21 cellular contexts compared by ENCODE assay signal in the genomic region with DNA sequence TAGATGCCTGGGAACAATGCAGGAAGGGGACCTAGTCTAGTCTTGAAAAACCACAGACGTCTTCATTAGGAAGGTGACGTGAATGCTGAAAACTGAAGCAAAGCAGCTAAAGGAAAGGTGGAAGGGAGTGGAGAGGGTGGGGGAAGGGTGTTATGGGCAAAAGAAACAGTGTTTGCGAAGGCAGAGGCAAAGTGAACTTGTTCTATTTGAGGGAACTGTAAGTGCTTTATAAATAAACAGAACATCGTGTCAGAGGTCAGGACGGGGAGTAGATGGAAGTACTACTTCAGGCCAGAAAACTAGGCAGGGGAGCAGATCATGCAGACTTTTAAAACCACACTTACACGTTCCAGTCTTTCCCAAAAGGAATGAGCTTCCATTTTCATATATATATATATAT. TPM values are rescaled to one million over a fixed set of nuclear protein-coding genes. Genes with fewer than 3 reads are reported as not detected.
A peak's percentile ranks its signal among the peaks of the same experiment; 100 is the strongest.
DNase-seq lines count a peak whose midpoint lies in the region; ATAC-seq and TF ChIP-seq lines count a peak whose summit lies in the region.
"Had no signal": no experiment of that assay in that cellular context is flagged by ENCODE, and none has a peak within 500 bp of the region (broad histone marks: within the 10 kb centered on the region; RNA-seq: fewer than 3 reads in every experiment).

No MANE protein-coding gene starts in this region.

- H3K4me1 ChIP-seq in left lung = no peaks in the 10 kb centered on the region
- H3K4me1 ChIP-seq: BLaER1 treated with 17β-estradiol and CSF1 and Interleukin-3, amounts not matched to agents 10 nM and 100 nM; SJCRH30 had no signal

- DNase-seq in DMS53 treated with DMSO at 0.1 percent for 48 hours (lab: John Stamatoyannopoulos, UW; ENCODE audit: unreplicated experiment) (peak; percentile 50), fibroblast of villous mesenchyme (ENCODE audit: low read depth) (peak; percentile 52), left lung (peak in 1 of 2 donors; percentile 52), smooth muscle cell of the brain vasculature (ENCODE audit: low read depth, low spot score) (peak; percentile 43), OCI-M1 (lab: John Stamatoyannopoulos, UW) (no peak), chondrocyte (ENCODE audit: low spot score) (no peak), NCI-H1436 treated with DMSO at 0.1 percent for 48 hours (lab: John Stamatoyannopoulos, UW) (no peak), glutamatergic neuron (no peak)
- DNase-seq: ACHN; activated CD4-positive, alpha-beta T cell treated with anti-CD3 and anti-CD28 coated beads, Interleukin-2, amount 50 U/mL, for 4 hours; activated effector memory CD4-positive, alpha-beta T cell treated with anti-CD3 and anti-CD28 coated beads, Interleukin-2, amount 50 U/mL, for 16 hours; brain microvascular endothelial cell; NCI-H2171 treated with DMSO at 0.1 percent for 48 hours; nephron progenitor cell; PC-3; SJCRH30; WERI-Rb-1 had no signal

- TF ChIP-seq CTCF in fibroblast of villous mesenchyme (IDR thresholded peaks at IDR 0.05; ENCODE audit: insufficient read depth, low read depth, low read length) (no peak), left lung (IDR thresholded peaks at IDR 0.05) (no peak), chondrocyte (IDR thresholded peaks at IDR 0.05) (no peak), glutamatergic neuron (IDR thresholded peaks at IDR 0.05; ENCODE audit: partially characterized antibody, unreplicated experiment) (no peak)

- H3K36me3 Mint-ChIP-seq in chondrocyte (ENCODE audit: low read depth) = peaks cover 5% of the 10 kb centered on the region
- no peaks in the 10 kb centered on the region for H3K36me3 Mint-ChIP-seq in glutamatergic neuron (ENCODE audit: unreplicated experiment)
- H3K36me3 Mint-ChIP-seq: mesothelial cell of epicardium had no signal

- H3K27ac Mint-ChIP-seq in chondrocyte (ENCODE audit: unreplicated experiment) = no peak overlapping the region
- H3K27ac Mint-ChIP-seq in glutamatergic neuron (ENCODE audit: unreplicated experiment) = no peak overlapping the region
- H3K27ac Mint-ChIP-seq: dendritic cell treated with granulocyte-macrophage colony-stimulating factor and Interleukin-4, amounts not matched to agents 40 ng/mL and 50 ng/mL, for 4 days; mesothelial cell of epicardium; nephron progenitor cell had no signal

- H3K27ac ChIP-seq in left lung = no peak overlapping the region
- H3K27ac ChIP-seq: BLaER1 treated with 17β-estradiol and CSF1 and Interleukin-3, amounts not matched to agents 10 nM and 100 nM; brain microvascular endothelial cell; SJCRH30; WERI-Rb-1 had no signal

- H3K4me3 Mint-ChIP-seq in chondrocyte (ENCODE audit: unreplicated experiment) (no peak overlapping the region), glutamatergic neuron (ENCODE audit: unreplicated experiment) (no peak overlapping the region)
- H3K4me3 Mint-ChIP-seq: dendritic cell treated with granulocyte-macrophage colony-stimulating factor and Interleukin-4, amounts not matched to agents 40 ng/mL and 50 ng/mL, for 4 days; mesothelial cell of epicardium; nephron progenitor cell had no signal

- no peaks in the 10 kb centered on the region for H3K9me3 Mint-ChIP-seq in chondrocyte (ENCODE audit: low read depth)
- no peaks in the 10 kb centered on the region for H3K9me3 Mint-ChIP-seq in glutamatergic neuron (ENCODE audit: unreplicated experiment)
- H3K9me3 Mint-ChIP-seq: dendritic cell treated with granulocyte-macrophage colony-stimulating factor and Interleukin-4, amounts not matched to agents 40 ng/mL and 50 ng/mL, for 4 days; mesothelial cell of epicardium; nephron progenitor cell had no signal

- no peaks in the 10 kb centered on the region for H3K9me3 ChIP-seq in left lung
- H3K9me3 ChIP-seq: BLaER1 treated with 17β-estradiol and CSF1 and Interleukin-3, amounts not matched to agents 10 nM and 100 nM; SJCRH30 had no signal

- intact Hi-C loops in left lung (cut with DNase I) = no loop called here

- peak; percentile 98 for ATAC-seq in left lung
- ATAC-seq: PC-3 had no signal

- no peak overlapping the region for H3K4me3 ChIP-seq in fibroblast of villous mesenchyme (ENCODE audit: low read depth, low read length)
- H3K4me3 ChIP-seq in left lung = no peak overlapping the region
- H3K4me3 ChIP-seq: BLaER1 treated with 17β-estradiol and CSF1 and Interleukin-3, amounts not matched to agents 10 nM and 100 nM; SJCRH30 had no signal

- H3K27me3 Mint-ChIP-seq in chondrocyte (ENCODE audit: low read depth) (no peaks in the 10 kb centered on the region), glutamatergic neuron (ENCODE audit: unreplicated experiment) (no peaks in the 10 kb centered on the region)
- H3K27me3 Mint-ChIP-seq: dendritic cell treated with granulocyte-macrophage colony-stimulating factor and Interleukin-4, amounts not matched to agents 40 ng/mL and 50 ng/mL, for 4 days had no signal

- no peaks in the 10 kb centered on the region for H3K27me3 ChIP-seq in left lung
- H3K27me3 ChIP-seq: BLaER1 treated with 17β-estradiol and CSF1 and Interleukin-3, amounts not matched to agents 10 nM and 100 nM; brain microvascular endothelial cell; SJCRH30 had no signal

- H3K36me3 ChIP-seq in left lung = no peaks in the 10 kb centered on the region
- H3K36me3 ChIP-seq: BLaER1 treated with 17β-estradiol and CSF1 and Interleukin-3, amounts not matched to agents 10 nM and 100 nM; brain microvascular endothelial cell; SJCRH30; WERI-Rb-1 had no signal

- H3K4me1 Mint-ChIP-seq in chondrocyte (ENCODE audit: low read depth) (peaks cover 5% of the 10 kb centered on the region), glutamatergic neuron (ENCODE audit: low read depth, unreplicated experiment) (no peaks in the 10 kb centered on the region)
- H3K4me1 Mint-ChIP-seq: mesothelial cell of epicardium had no signal

RNA-seq across cellular contexts. Expression of gene FASTKD2, which starts 57.8 kb away (rescaled TPM):
- total RNA-seq in fibroblast of villous mesenchyme (34.1 and 53.5 TPM in 2 replicates), left lung (10 to 100 TPM; 21.8 to 26.8 TPM), chondrocyte (15.7 to 24.8 TPM (median 16.8 TPM) in 3 replicates), glutamatergic neuron (ENCODE audit: unreplicated experiment) (24.7 TPM)

RNA-seq across cellular contexts. Expression of gene MDH1B, which starts 58.0 kb away (rescaled TPM):
- total RNA-seq in fibroblast of villous mesenchyme (0.64 and 1.3 TPM in 2 replicates), left lung (1 to 10 TPM in 1 of 2 donors, under 1 TPM in 1; 0.52 to 2.5 TPM), chondrocyte (0.82 to 1.5 TPM (median 0.90 TPM) in 3 replicates), glutamatergic neuron (ENCODE audit: unreplicated experiment) (0.98 TPM)
- total RNA-seq: endothelial cell of umbilical vein had no signal

Comparison
In these comparisons a context has a peak if more than half of its experiments do, and no peak if none do; other contexts are left out.
1. DNase-seq: peak in DMS53 treated with DMSO at 0.1 percent for 48 hours (single experiment), fibroblast of villous mesenchyme (single experiment) and smooth muscle cell of the brain vasculature (single experiment); none in OCI-M1 (single experiment), chondrocyte (single experiment), NCI-H1436 treated with DMSO at 0.1 percent for 48 hours (single experiment) and glutamatergic neuron (single experiment).